In the genomic region with DNA sequence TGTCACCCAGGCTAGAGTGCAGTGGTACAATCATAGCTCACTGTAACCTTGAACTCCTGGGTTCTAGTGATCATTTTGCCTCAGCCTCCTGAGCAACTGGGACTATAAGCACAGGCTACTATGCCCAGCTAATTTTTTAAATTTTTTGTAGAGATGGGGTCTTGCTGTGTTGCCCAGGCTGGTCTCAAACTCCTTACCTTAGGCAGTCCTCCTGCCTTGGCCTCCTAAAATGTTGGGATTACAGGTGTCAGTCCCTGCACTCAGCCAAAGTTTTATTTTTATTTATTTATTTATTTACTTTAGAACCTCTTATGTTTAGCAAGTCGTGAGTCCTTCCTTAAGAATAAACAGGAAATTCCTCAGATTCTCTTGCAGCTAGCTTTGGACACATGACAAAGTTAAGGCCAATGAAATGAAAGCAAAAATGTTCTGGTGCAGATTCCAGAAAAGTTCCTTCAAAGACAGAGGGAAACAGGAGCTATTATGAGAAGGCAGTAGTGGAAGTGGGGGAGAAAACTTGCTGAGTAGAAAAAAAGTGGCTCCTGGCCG, we compare ENCODE assay signal across 20 cellular contexts. TPM values are rescaled to one million over a fixed set of nuclear protein-coding genes. Genes with fewer than 3 reads are reported as not detected.
DNase-seq lines count a peak whose midpoint lies in the region; ATAC-seq and TF ChIP-seq lines count a peak whose summit lies in the region.
"Had no signal": no experiment of that assay in that cellular context is flagged by ENCODE, and none has a peak within 500 bp of the region (broad histone marks: within the 10 kb centered on the region; RNA-seq: fewer than 3 reads in every experiment).

No MANE protein-coding gene starts in this region.

- intact Hi-C loops in activated CD8-positive, alpha-beta T cell treated with anti-CD3 and anti-CD28 coated beads for 36 hours (cut with micrococcal nuclease), result no loop called here

- CTCF ChIA-PET in activated CD4-positive, alpha-beta T cell treated with anti-CD3 and anti-CD28 coated beads, Interleukin-2, amount 10 ng/mL, durations not matched to agents 7 days and 5 days (lab: Charles Lee), result interaction anchor here (0.7 to 5.3 kb wide), 13 partner anchors 8 to 171 kb away, joined by 3 to 43 read pairs (median 4); no protein-coding TSS in a partner anchor
- CTCF ChIA-PET in activated CD8-positive, alpha-beta T cell treated with anti-CD3 and anti-CD28 coated beads for 36 hours (lab: Charles Lee), result interaction anchor here (0.7 to 5.5 kb wide), 7 partner anchors 15 to 171 kb away, joined by 3 to 57 read pairs (median 5); partner anchors contain the start of gene PIM1

- no peak for ATAC-seq in activated CD8-positive, alpha-beta T cell treated with anti-CD3 and anti-CD28 coated beads for 36 hours
- no peak for ATAC-seq in GM19023 (IDR thresholded peaks at IDR 0.05; ENCODE audit: unreplicated experiment)
- ATAC-seq in omental fat pad (ENCODE audit: low FRiP score), result no peak
- ATAC-seq: left lobe of liver had no signal

- POLR2A ChIA-PET in activated CD4-positive, alpha-beta T cell treated with anti-CD3 and anti-CD28 coated beads, Interleukin-2, amount 10 ng/mL, durations not matched to agents 7 days and 5 days (lab: Charles Lee), result no interaction called here
- POLR2A ChIA-PET in activated CD8-positive, alpha-beta T cell treated with anti-CD3 and anti-CD28 coated beads for 36 hours (lab: Charles Lee), result interaction anchor here (1.1 to 5.7 kb wide), 7 partner anchors 9 to 159 kb away, joined by 3 to 96 read pairs (median 7); partner anchors contain the start of gene PIM1

- peaks cover 70% of the 10 kb centered on the region for H3K4me1 Mint-ChIP-seq in activated CD4-positive, alpha-beta T cell treated with anti-CD3 and anti-CD28 coated beads, Interleukin-2, amount 10 ng/mL, durations not matched to agents 7 days and 5 days
- H3K4me1 Mint-ChIP-seq in activated CD8-positive, alpha-beta T cell treated with anti-CD3 and anti-CD28 coated beads for 36 hours (ENCODE audit: low read depth), result peaks cover 68% of the 10 kb centered on the region
- no peaks in the 10 kb centered on the region for H3K4me1 Mint-ChIP-seq in endothelial cell (ENCODE audit: unreplicated experiment)

- TF ChIP-seq CTCF in activated CD8-positive, alpha-beta T cell treated with anti-CD3 and anti-CD28 coated beads for 36 hours (IDR thresholded peaks at IDR 0.05), result no peak
- TF ChIP-seq CTCF in endothelial cell (IDR thresholded peaks at IDR 0.05; ENCODE audit: unreplicated experiment) (no peak), omental fat pad (IDR thresholded peaks at IDR 0.05) (no peak)

- peak overlapping the region; percentile 81 for H3K27ac Mint-ChIP-seq in activated CD4-positive, alpha-beta T cell treated with anti-CD3 and anti-CD28 coated beads, Interleukin-2, amount 10 ng/mL, durations not matched to agents 7 days and 5 days
- H3K27ac Mint-ChIP-seq in activated CD8-positive, alpha-beta T cell treated with anti-CD3 and anti-CD28 coated beads for 36 hours, result peak overlapping the region; percentile 77
- H3K27ac Mint-ChIP-seq in endothelial cell (ENCODE audit: unreplicated experiment), result peak overlapping the region; percentile 23

- H3K27me3 Mint-ChIP-seq in activated CD4-positive, alpha-beta T cell treated with anti-CD3 and anti-CD28 coated beads, Interleukin-2, amount 10 ng/mL, durations not matched to agents 7 days and 5 days, result no peaks in the 10 kb centered on the region
- no peaks in the 10 kb centered on the region for H3K27me3 Mint-ChIP-seq in activated CD8-positive, alpha-beta T cell treated with anti-CD3 and anti-CD28 coated beads for 36 hours
- no peaks in the 10 kb centered on the region for H3K27me3 Mint-ChIP-seq in endothelial cell (ENCODE audit: unreplicated experiment)

- peaks cover 22% of the 10 kb centered on the region for H3K36me3 Mint-ChIP-seq in activated CD4-positive, alpha-beta T cell treated with anti-CD3 and anti-CD28 coated beads, Interleukin-2, amount 10 ng/mL, durations not matched to agents 7 days and 5 days (ENCODE audit: low read depth)
- H3K36me3 Mint-ChIP-seq in activated CD8-positive, alpha-beta T cell treated with anti-CD3 and anti-CD28 coated beads for 36 hours (ENCODE audit: low read depth), result peaks cover 9% of the 10 kb centered on the region
- H3K36me3 Mint-ChIP-seq in endothelial cell (ENCODE audit: low read depth, unreplicated experiment), result no peaks in the 10 kb centered on the region

- no peak for DNase-seq in activated CD4-positive, alpha-beta T cell treated with anti-CD3 and anti-CD28 coated beads, Interleukin-2, amount 10 ng/mL, durations not matched to agents 7 days and 5 days
- DNase-seq in activated CD4-positive, alpha-beta T cell treated with anti-CD3 and anti-CD28 coated beads for 4 hours, result no peak
- DNase-seq in EH (ENCODE audit: low read depth) (peak; percentile 59), endothelial cell (ENCODE audit: low spot score) (no peak), omental fat pad (ENCODE audit: low spot score) (no peak)
- DNase-seq in activated CD8-positive, alpha-beta T cell treated with anti-CD3 and anti-CD28 coated beads for 36 hours, result no peak
- DNase-seq in NK-92 treated with Interleukin-12 subunit alpha and Interleukin-12 subunit beta, amount 100 ng/mL, for 24 hours (lab: John Stamatoyannopoulos, UW), result no peak
- DNase-seq: activated CD4-positive, CD25-positive, alpha-beta regulatory T cell; amniotic stem cell; caudate nucleus; effector CD4-positive, alpha-beta T cell; esophagus squamous epithelium; H7; midbrain; NCI-H1436; NCI-H774; stimulated activated CD4-positive, alpha-beta T cell treated with anti-CD3 and anti-CD28 coated beads, Interleukin-4, amount 100 ng/mL, for 1 hour; T-helper 9 cell had no signal

- H3K4me3 Mint-ChIP-seq in activated CD4-positive, alpha-beta T cell treated with anti-CD3 and anti-CD28 coated beads, Interleukin-2, amount 10 ng/mL, durations not matched to agents 7 days and 5 days, result no peak overlapping the region
- no peak overlapping the region for H3K4me3 Mint-ChIP-seq in activated CD8-positive, alpha-beta T cell treated with anti-CD3 and anti-CD28 coated beads for 36 hours
- H3K4me3 Mint-ChIP-seq in endothelial cell (ENCODE audit: unreplicated experiment), result no peak overlapping the region

- peaks cover 6% of the 10 kb centered on the region for H3K9me3 Mint-ChIP-seq in activated CD4-positive, alpha-beta T cell treated with anti-CD3 and anti-CD28 coated beads, Interleukin-2, amount 10 ng/mL, durations not matched to agents 7 days and 5 days
- H3K9me3 Mint-ChIP-seq in activated CD8-positive, alpha-beta T cell treated with anti-CD3 and anti-CD28 coated beads for 36 hours, result peaks cover 10% of the 10 kb centered on the region
- H3K9me3 Mint-ChIP-seq in endothelial cell (ENCODE audit: unreplicated experiment), result no peaks in the 10 kb centered on the region

RNA-seq across cellular contexts. Expression of gene PIM1, which starts 19.1 kb away (rescaled TPM):
- total RNA-seq in activated CD4-positive, alpha-beta T cell treated with anti-CD3 and anti-CD28 coated beads, Interleukin-2, amount 10 ng/mL, durations not matched to agents 7 days and 5 days, result 100 to 1,000 TPM; 393 to 412 TPM
- 100 to 1,000 TPM; 293 to 305 TPM for total RNA-seq in activated CD8-positive, alpha-beta T cell treated with anti-CD3 and anti-CD28 coated beads for 36 hours
- 9.6 TPM for total RNA-seq in endothelial cell (ENCODE audit: unreplicated experiment)
- total RNA-seq in omental fat pad, result 100 to 1,000 TPM in 2 of 4 donors, 10 to 100 TPM in 2; 37.5 to 291 (median 130) TPM

Comparison
In these comparisons a context has a peak if more than half of its experiments do, and no peak if none do; other contexts are left out.
1. H3K27ac Mint-ChIP-seq: peak in every context shown above with its lines; median percentile 81 in activated CD4-positive, alpha-beta T cell treated with anti-CD3 and anti-CD28 coated beads, Interleukin-2, amount 10 ng/mL, durations not matched to agents 7 days and 5 days; 77 in activated CD8-positive, alpha-beta T cell treated with anti-CD3 and anti-CD28 coated beads for 36 hours; 23 in endothelial cell.